ENCODE assay signal across 13 cellular contexts in the genomic region with DNA sequence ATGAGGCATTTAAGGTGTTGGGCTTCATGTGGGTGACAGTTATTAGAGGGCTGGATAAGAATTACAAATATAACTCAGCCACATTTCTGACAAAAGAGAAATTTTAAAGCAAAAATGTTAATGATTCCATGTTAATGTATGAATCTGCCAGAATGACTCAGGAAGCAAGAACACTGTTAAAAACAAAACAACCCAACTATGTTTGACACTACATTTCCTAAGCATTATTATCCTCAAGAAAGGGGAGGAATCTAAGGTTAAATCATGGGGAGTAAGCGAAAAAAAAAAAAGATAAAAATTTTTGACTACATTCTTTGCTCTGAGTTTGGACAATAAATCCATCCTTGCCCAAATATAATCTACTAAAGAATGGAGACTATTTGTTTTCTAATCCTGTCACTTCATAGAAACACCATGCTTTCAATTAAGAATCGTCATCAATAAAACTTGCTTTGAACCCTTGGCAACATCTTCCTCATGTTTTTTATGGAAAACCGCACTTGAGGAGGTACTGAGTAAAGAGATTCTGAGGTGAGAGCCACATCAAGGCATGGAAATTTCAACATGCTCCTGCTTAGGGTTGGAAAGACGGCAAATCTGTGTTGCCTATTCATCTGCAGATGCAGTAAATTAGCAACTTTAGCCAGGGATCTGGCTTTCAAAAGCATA. TPM values are rescaled to one million over a fixed set of nuclear protein-coding genes. Genes with fewer than 3 reads are reported as not detected.
DNase-seq lines count a peak whose midpoint lies in the region; ATAC-seq, FAIRE-seq and TF ChIP-seq lines count a peak whose summit lies in the region.
"Had no signal": no experiment of that assay in that cellular context is flagged by ENCODE, and none has a peak within 500 bp of the region (broad histone marks: within the 10 kb centered on the region; RNA-seq: fewer than 3 reads in every experiment).

No MANE protein-coding gene starts in this region.

- peaks cover 76% of the 10 kb centered on the region for H3K4me1 Mint-ChIP-seq in activated CD4-positive, alpha-beta memory T cell treated with anti-CD3 and anti-CD28 coated beads, Interleukin-2, amount 10 ng/mL, durations not matched to agents 7 days and 5 days

- DNase-seq in HepG2 (ENCODE audit: low spot score): no peak
- no peak for DNase-seq in right lobe of liver
- no peak for DNase-seq in K562 (ENCODE audit: extremely low read depth in 1 of 4, low spot score in 3 of 4)
- no peak for DNase-seq in Kasumi-1 (lab: John Stamatoyannopoulos, UW)
- DNase-seq in ascending aorta (ENCODE audit: low spot score in 2 of 2): no peak
- DNase-seq in NOMO-1 (lab: John Stamatoyannopoulos, UW; ENCODE audit: unreplicated experiment in 2 of 2): no peak
- no peak for DNase-seq in activated CD4-positive, alpha-beta memory T cell treated with anti-CD3 and anti-CD28 coated beads, Interleukin-2, amount 10 ng/mL, durations not matched to agents 7 days and 5 days
- DNase-seq: NCI-H1436; NCI-H526; stimulated activated CD4-positive, alpha-beta T cell treated with anti-CD3 and anti-CD28 coated beads, Interleukin-15, amount 100 ng/mL, for 24 hours had no signal

- BruUV-seq in HepG2 (replicated peaks; lab: Mats Ljungman, UMichigan) (no TSS peak), K562 (replicated peaks; lab: Mats Ljungman, UMichigan) (no TSS peak)

- H3K4me3 ChIP-seq in HepG2 (replicated peaks in 1 of 3; ENCODE audit: insufficient read depth in 1 of 3, low read depth in 2 of 3, low read length in 3 of 3) (peak overlapping the region; percentile 9 to 42 (median 17); a peak in 4 of 6 replicates), right lobe of liver (no peak overlapping the region), K562 (no peak overlapping the region), mesodermal cell (ENCODE audit: extremely low read depth, insufficient read depth, low read length, poor library complexity, severe bottlenecking) (no peak overlapping the region), ascending aorta (no peak overlapping the region)

- H3K9me3 ChIP-seq in HepG2 (ENCODE audit: low read length) (no peaks in the 10 kb centered on the region), right lobe of liver (no peaks in the 10 kb centered on the region), K562 (replicated peaks; ENCODE audit: control insufficient read depth, insufficient read depth, low read depth, low read length) (no peaks in the 10 kb centered on the region), mesodermal cell (ENCODE audit: control insufficient read depth, low read length) (no peaks in the 10 kb centered on the region), ascending aorta (no peaks in the 10 kb centered on the region)

- no peaks in the 10 kb centered on the region for H3K9me1 ChIP-seq in K562 (ENCODE audit: control insufficient read depth, insufficient read depth, low read length)

- H3K9ac ChIP-seq in HepG2 (ENCODE audit: insufficient read depth, low read depth, low read length) (peak overlapping the region; percentile 60), K562 (ENCODE audit: insufficient read depth in 1 of 2, low read depth in 2 of 2, low read length in 2 of 2) (peak overlapping the region in 1 of 2 experiments; percentile 22; a peak in 1 of 4 replicates)

- no peak for ATAC-seq in HepG2
- ATAC-seq in right lobe of liver: no peak
- no peak for ATAC-seq in K562

- H3K79me2 ChIP-seq in HepG2 (ENCODE audit: insufficient read depth, low read length) (peaks cover 93% of the 10 kb centered on the region), K562 (ENCODE audit: control insufficient read depth, insufficient read depth, low read length) (peaks cover 79% of the 10 kb centered on the region)

- CTCF ChIA-PET in HepG2 (lab: Yijun Ruan, JAX; ENCODE audit: low intra/inter-chr PET ratio, low total read pairs): interaction anchor here (0.8 kb wide), 1 partner anchor 9 kb away, joined by 3 read pairs; no protein-coding TSS in a partner anchor
- CTCF ChIA-PET in K562 (lab: Yijun Ruan, JAX; ENCODE audit: low intra/inter-chr PET ratio): interaction anchor here (0.6 kb wide), 1 partner anchor 379 kb away, joined by 5 read pairs; no protein-coding TSS in a partner anchor
- CTCF ChIA-PET in activated CD4-positive, alpha-beta memory T cell treated with anti-CD3 and anti-CD28 coated beads, Interleukin-2, amount 10 ng/mL, durations not matched to agents 7 days and 5 days (lab: Charles Lee): interaction anchor here (0.5 to 4.1 kb wide), 2 partner anchors 9 to 91 kb away, joined by 3 to 33 read pairs; a partner anchor contains a TSS

- no peaks in the 10 kb centered on the region for H3K27me3 Mint-ChIP-seq in activated CD4-positive, alpha-beta memory T cell treated with anti-CD3 and anti-CD28 coated beads, Interleukin-2, amount 10 ng/mL, durations not matched to agents 7 days and 5 days
- H3K27me3 Mint-ChIP-seq: B cell, IgD-negative memory B cell had no signal

- peak overlapping the region; percentile 86 for H3K27ac ChIP-seq in HepG2 (ENCODE audit: extremely low read length, insufficient read depth, low read length)
- peak overlapping the region in 1 of 3 donors; percentile 4 for H3K27ac ChIP-seq in right lobe of liver
- peak overlapping the region; percentile 53; the same call in 1 of the 3 replicates for H3K27ac ChIP-seq in K562 (ENCODE audit: extremely low read depth, low read depth, low read length)
- H3K27ac ChIP-seq in mesodermal cell (ENCODE audit: low read depth, low read length, severe bottlenecking): peak overlapping the region; percentile 54
- H3K27ac ChIP-seq in ascending aorta: no peak overlapping the region

- H3K36me3 ChIP-seq in HepG2 (replicated peaks in 1 of 2; ENCODE audit: control insufficient read depth in 1 of 2, insufficient read depth in 2 of 2, low read length in 2 of 2) (peaks cover 1 to 14% of the 10 kb centered on the region in 2 experiments; a peak in 4 of 5 replicates), right lobe of liver (no peaks in the 10 kb centered on the region), K562 (ENCODE audit: control insufficient read depth, insufficient read depth, low read length) (no peaks in the 10 kb centered on the region), mesodermal cell (ENCODE audit: control insufficient read depth, insufficient read depth, low read length) (peaks cover 31% of the 10 kb centered on the region), ascending aorta (no peaks in the 10 kb centered on the region)

- WGBS in HepG2 (ENCODE audit: low lambda C conversion rate): 96% methylated on average over 4 of the region's 4 CpGs
- 85% methylated on average over 4 of the region's 4 CpGs for WGBS in right lobe of liver (ENCODE audit: insufficient coverage, low coverage, low lambda C conversion rate, missing lambda C conversion rate)
- WGBS in K562 (ENCODE audit: insufficient coverage, low coverage, missing lambda C conversion rate): 64% methylated on average over 4 of the region's 4 CpGs
- whole genome bisulfite sequencing in mesodermal cell (ENCODE audit: insufficient coverage in 2 of 2), 2 experiments: 58 to 60% methylated on average over 2 of the region's 4 CpGs

- H3K27me3 ChIP-seq in HepG2 (ENCODE audit: control insufficient read depth in 1 of 2, insufficient read depth in 2 of 2, low read length in 2 of 2): no peaks in the 10 kb centered on the region
- no peaks in the 10 kb centered on the region for H3K27me3 ChIP-seq in right lobe of liver
- H3K27me3 ChIP-seq in K562 (ENCODE audit: control insufficient read depth in 2 of 2, insufficient read depth in 2 of 2, low read length in 2 of 2): no peaks in the 10 kb centered on the region
- H3K27me3 ChIP-seq in ascending aorta: no peaks in the 10 kb centered on the region

- H3K4me3 Mint-ChIP-seq in activated CD4-positive, alpha-beta memory T cell treated with anti-CD3 and anti-CD28 coated beads, Interleukin-2, amount 10 ng/mL, durations not matched to agents 7 days and 5 days: no peak overlapping the region
- H3K4me3 Mint-ChIP-seq: B cell had no signal

- no peak for FAIRE-seq in HepG2 (lab: Jason Lieb, UNC)
- no peak for FAIRE-seq in K562 (lab: Jason Lieb, UNC)

- TF ChIP-seq EP300 in HepG2 (IDR thresholded peaks at IDR 0.05; ENCODE audit: low read depth in 2 of 2, low read length in 2 of 2) (no peak), HepG2 (CRISPR knock-in tag; IDR thresholded peaks at IDR 0.05; ENCODE audit: borderline replicate concordance) (no peak), K562 (IDR thresholded peaks at IDR 0.05; ENCODE audit: low read length) (no peak)

- intact Hi-C loops in HepG2 (cut with micrococcal nuclease; ENCODE audit: unreplicated experiment): no loop called here
- intact Hi-C loops in right lobe of liver (cut with DNase I): no loop called here
- intact Hi-C loops in K562 (cut with micrococcal nuclease): no loop called here
- intact Hi-C loops in ascending aorta (cut with DNase I): no loop called here

- no peaks in the 10 kb centered on the region for H3K9me3 Mint-ChIP-seq in activated CD4-positive, alpha-beta memory T cell treated with anti-CD3 and anti-CD28 coated beads, Interleukin-2, amount 10 ng/mL, durations not matched to agents 7 days and 5 days
- H3K9me3 Mint-ChIP-seq: IgD-negative memory B cell had no signal

- H4K20me1 ChIP-seq in HepG2 (ENCODE audit: insufficient read depth, low read length) (peaks cover 4% of the 10 kb centered on the region; the same call in 1 of the 2 replicates), K562 (replicated peaks; ENCODE audit: control insufficient read depth, insufficient read depth, low read length) (no peaks in the 10 kb centered on the region)

- POLR2A ChIA-PET in HepG2 (lab: Yijun Ruan, JAX): interaction anchor here (1.0 to 4.0 kb wide), 7 partner anchors 9 to 317 kb away, joined by 3 to 54 read pairs (median 5); a partner anchor contains a TSS
- POLR2A ChIA-PET in K562 (lab: Yijun Ruan, JAX): interaction anchor here (1.2 to 2.4 kb wide), 3 partner anchors 10 to 14 kb away, joined by 4 to 17 read pairs (median 7); a partner anchor contains a TSS
- POLR2A ChIA-PET in activated CD4-positive, alpha-beta memory T cell treated with anti-CD3 and anti-CD28 coated beads, Interleukin-2, amount 10 ng/mL, durations not matched to agents 7 days and 5 days (lab: Charles Lee): interaction anchor here (1.0 to 4.1 kb wide), 3 partner anchors 9 to 19 kb away, joined by 3 to 38 read pairs (median 4); a partner anchor contains a TSS

- H3K4me1 ChIP-seq in HepG2 (ENCODE audit: insufficient read depth, low read length) (peaks cover 92% of the 10 kb centered on the region), right lobe of liver (peaks cover 0 to 10% (median 3%) of the 10 kb centered on the region in 4 donors), K562 (replicated peaks in 1 of 2; ENCODE audit: control insufficient read depth in 2 of 2, insufficient read depth in 2 of 2, low read length in 2 of 2) (peaks cover 22 to 70% of the 10 kb centered on the region in 2 experiments), mesodermal cell (ENCODE audit: control insufficient read depth, insufficient read depth, low read length, poor library complexity, severe bottlenecking) (peaks cover 59% of the 10 kb centered on the region), ascending aorta (peaks cover 3 to 62% of the 10 kb centered on the region in 2 donors)

- in situ Hi-C loops in HepG2 (cut with HindIII; ENCODE audit: extremely low pct_ligation_motif_present, low pct_unique_long_range_greater_than_20kb): no loop called here
- in situ Hi-C loops in K562 (cut with MboI): no loop called here

- TF ChIP-seq CTCF in HepG2 (CRISPR knock-in tag; IDR thresholded peaks at IDR 0.05) (no peak), right lobe of liver (IDR thresholded peaks at IDR 0.05) (no peak), K562 (IDR thresholded peaks at IDR 0.05 in 2 of 3, conservative IDR thresholded peaks at IDR 0.05 in 1 of 3; ENCODE audit: insufficient read depth in 2 of 3, low read depth in 1 of 3, low read length in 3 of 3) (no peak), ascending aorta (IDR thresholded peaks at IDR 0.05) (no peak)

- TF ChIP-seq POLR2A in HepG2 (IDR thresholded peaks at IDR 0.05; ENCODE audit: insufficient read depth in 1 of 2, low read depth in 2 of 2, low read length in 2 of 2) (no peak), right lobe of liver (IDR thresholded peaks at IDR 0.05) (no peak), K562 (conservative IDR thresholded peaks at IDR 0.05) (no peak)

- H3K27ac Mint-ChIP-seq in activated CD4-positive, alpha-beta memory T cell treated with anti-CD3 and anti-CD28 coated beads, Interleukin-2, amount 10 ng/mL, durations not matched to agents 7 days and 5 days: no peak overlapping the region
- H3K27ac Mint-ChIP-seq: B cell had no signal

- TF ChIP-seq RAD21 in HepG2 (CRISPR knock-in tag; IDR thresholded peaks at IDR 0.05): no peak
- TF ChIP-seq RAD21 in K562 (CRISPR knock-in tag; conservative IDR thresholded peaks at IDR 0.05 in 1 of 2, IDR thresholded peaks at IDR 0.05 in 1 of 2): no peak

- no peak overlapping the region for H2AFZ ChIP-seq in HepG2 (ENCODE audit: low read length)
- H2AFZ ChIP-seq in K562 (ENCODE audit: low read depth, low read length): peak overlapping the region; percentile 72; the same call in 1 of the 2 replicates

- peak overlapping the region; percentile 77 for H3K4me2 ChIP-seq in HepG2 (ENCODE audit: low read depth, low read length)
- H3K4me2 ChIP-seq in K562 (ENCODE audit: insufficient read depth, low read length): peak overlapping the region; percentile 51; the same call in 1 of the 2 replicates

- peaks cover 47% of the 10 kb centered on the region for H3K36me3 Mint-ChIP-seq in activated CD4-positive, alpha-beta memory T cell treated with anti-CD3 and anti-CD28 coated beads, Interleukin-2, amount 10 ng/mL, durations not matched to agents 7 days and 5 days (ENCODE audit: low read depth)

RNA-seq across cellular contexts. Expression of a gene that starts 9.8 kb away (rescaled TPM):
- total RNA-seq in HepG2 (2016; rRNA removed; fragmentation: Illumina TruSeq; extraction: Trizol) (2.3 and 2.9 TPM in 2 replicates), right lobe of liver (1 to 10 TPM in 5 of 6 experiments, under 1 TPM in 1; 0.92 to 2.3 (median 1.9) TPM), K562 (2014; rRNA removed) (5.1 and 5.2 TPM in 2 replicates), K562 (2014; rRNA removed; fragmentation: Illumina TruSeq; extraction: Trizol) (4.6 and 5.5 TPM in 2 replicates), K562 (2015; rRNA removed; fragmentation: Illumina TruSeq; extraction: Trizol) (5.7 and 6.0 TPM in 2 replicates), K562 (2021) (6.2 and 6.6 TPM in 2 replicates), ascending aorta (13.2 TPM)
- total RNA-seq in HepG2 (2016; cell fraction: cytosol; rRNA removed; fragmentation: Illumina TruSeq; extraction: Trizol; ENCODE audit: low read depth): 1.6 and 1.8 TPM in 2 replicates
- total RNA-seq in HepG2 (2016; cell fraction: insoluble cytoplasmic fraction; rRNA removed; fragmentation: Illumina TruSeq; extraction: Trizol): 2.0 and 2.5 TPM in 2 replicates
- total RNA-seq in HepG2 (2016; cell fraction: membrane; rRNA removed; fragmentation: Illumina TruSeq; extraction: Trizol): 1.9 and 2.0 TPM in 2 replicates
- 5.7 and 6.2 TPM in 2 replicates for total RNA-seq in HepG2 (2016; cell fraction: nucleus; rRNA removed; fragmentation: Illumina TruSeq; extraction: Trizol)
- polyA plus RNA-seq in HepG2 (2011; rRNA removed) (22.2 and 25.9 TPM in 2 replicates), K562 (2011; rRNA removed) (4.0 and 4.2 TPM in 2 replicates), K562 (2014; fragmentation: Illumina TruSeq; extraction: Trizol) (5.9 and 6.8 TPM in 2 replicates), K562 (2014; fragmentation: Nextera tagmentation; extraction: Ambion mirVana) (1 to 10 TPM in 1 of 2 experiments, under 1 TPM in 1; 0.79 to 1.5 TPM), K562 (2014; rRNA removed) (3.2 and 4.8 TPM in 2 replicates)
- 21.7 and 21.8 TPM in 2 replicates for polyA plus RNA-seq in HepG2 (2011; cell fraction: cytosol; rRNA removed)
- polyA plus RNA-seq in HepG2 (2011; cell fraction: nucleus; rRNA removed): 16.4 and 23.7 TPM in 2 replicates
- 9.1 and 11.7 TPM in 2 replicates for polyA plus RNA-seq in HepG2 (2012)
- polyA plus RNA-seq in HepG2 (2016; cell fraction: cytosol; fragmentation: Illumina TruSeq; extraction: Trizol; ENCODE audit: low read depth): 0.03 and 0.08 TPM in 2 replicates
- polyA plus RNA-seq in HepG2 (2016; cell fraction: insoluble cytoplasmic fraction; fragmentation: Illumina TruSeq; extraction: Trizol; ENCODE audit: low read depth): 3.0 and 3.2 TPM in 2 replicates
- 0.23 TPM in 2 replicates for polyA plus RNA-seq in HepG2 (2016; cell fraction: membrane; fragmentation: Illumina TruSeq; extraction: Trizol; ENCODE audit: low read depth)
- 2.7 and 3.2 TPM in 2 replicates for polyA plus RNA-seq in HepG2 (2016; cell fraction: nucleus; fragmentation: Illumina TruSeq; extraction: Trizol; ENCODE audit: insufficient read depth, low read depth)
- polyA minus RNA-seq in HepG2 (2011; rRNA and poly(A)+ RNA removed; ENCODE audit: low replicate concordance): 2.5 and 40.0 TPM in 2 replicates
- 21.3 and 22.0 TPM in 2 replicates for polyA minus RNA-seq in HepG2 (2011; cell fraction: cytosol; rRNA and poly(A)+ RNA removed)
- polyA minus RNA-seq in HepG2 (2011; cell fraction: nucleus; rRNA and poly(A)+ RNA removed): 70.5 and 75.7 TPM in 2 replicates
- total RNA-seq in K562 (2011; cell fraction: chromatin; rRNA removed; ENCODE audit: low replicate concordance): 8.1 and 14.3 TPM in 2 replicates
- 4.3 and 5.0 TPM in 2 replicates for total RNA-seq in K562 (2011; cell fraction: nucleolus; rRNA removed)
- 6.5 and 8.2 TPM in 2 replicates for total RNA-seq in K562 (2011; cell fraction: nucleoplasm; rRNA removed)
- 3.8 and 5.5 TPM in 2 replicates for polyA plus RNA-seq in K562 (2011; cell fraction: cytosol; rRNA removed)
- 3.6 and 6.4 TPM in 2 replicates for polyA plus RNA-seq in K562 (2011; cell fraction: nucleus; rRNA removed)
- 4.9 and 7.6 TPM in 2 replicates for polyA plus RNA-seq in K562 (2012)
- polyA minus RNA-seq in K562 (2011; rRNA and poly(A)+ RNA removed): 9.7 and 12.0 TPM in 2 replicates
- 3.5 and 4.2 TPM in 2 replicates for polyA minus RNA-seq in K562 (2011; cell fraction: cytosol; rRNA and poly(A)+ RNA removed)
- 9.8 and 10.5 TPM in 2 replicates for polyA minus RNA-seq in K562 (2011; cell fraction: nucleus; rRNA and poly(A)+ RNA removed)
- polyA plus RNA-seq in mesodermal cell (2013, experiment 1 of 2): 28.1 TPM
- 22.3 TPM for polyA plus RNA-seq in mesodermal cell (2013, experiment 2 of 2)
- 10 to 100 TPM; 19.2 to 19.3 TPM for total RNA-seq in activated CD4-positive, alpha-beta memory T cell treated with anti-CD3 and anti-CD28 coated beads, Interleukin-2, amount 10 ng/mL, durations not matched to agents 7 days and 5 days

RNA-seq across cellular contexts. Expression of a gene that starts 56.5 kb away (rescaled TPM):
- total RNA-seq in HepG2 (2016; rRNA removed; fragmentation: Illumina TruSeq; extraction: Trizol): 19.7 and 23.5 TPM in 2 replicates
- 1.8 and 2.4 TPM in 2 replicates for total RNA-seq in HepG2 (2016; cell fraction: cytosol; rRNA removed; fragmentation: Illumina TruSeq; extraction: Trizol; ENCODE audit: low read depth)
- 19.1 and 24.0 TPM in 2 replicates for total RNA-seq in HepG2 (2016; cell fraction: insoluble cytoplasmic fraction; rRNA removed; fragmentation: Illumina TruSeq; extraction: Trizol)
- total RNA-seq in HepG2 (2016; cell fraction: membrane; rRNA removed; fragmentation: Illumina TruSeq; extraction: Trizol): 4.7 and 4.9 TPM in 2 replicates
- total RNA-seq in HepG2 (2016; cell fraction: nucleus; rRNA removed; fragmentation: Illumina TruSeq; extraction: Trizol): 39.8 and 47.6 TPM in 2 replicates
- polyA plus RNA-seq in HepG2 (2011; rRNA removed): 21.6 and 25.7 TPM in 2 replicates
- 3.6 and 6.5 TPM in 2 replicates for polyA plus RNA-seq in HepG2 (2011; cell fraction: cytosol; rRNA removed)
- 33.4 and 54.2 TPM in 2 replicates for polyA plus RNA-seq in HepG2 (2011; cell fraction: nucleus; rRNA removed)
- 33.3 and 38.3 TPM in 2 replicates for polyA plus RNA-seq in HepG2 (2012)
- polyA plus RNA-seq in HepG2 (2016; cell fraction: cytosol; fragmentation: Illumina TruSeq; extraction: Trizol; ENCODE audit: low read depth): 0.97 and 1.00 TPM in 2 replicates
- 29.2 and 34.9 TPM in 2 replicates for polyA plus RNA-seq in HepG2 (2016; cell fraction: insoluble cytoplasmic fraction; fragmentation: Illumina TruSeq; extraction: Trizol; ENCODE audit: low read depth)
- polyA plus RNA-seq in HepG2 (2016; cell fraction: membrane; fragmentation: Illumina TruSeq; extraction: Trizol; ENCODE audit: low read depth): 2.5 and 3.9 TPM in 2 replicates
- 90.4 and 109 TPM in 2 replicates for polyA plus RNA-seq in HepG2 (2016; cell fraction: nucleus; fragmentation: Illumina TruSeq; extraction: Trizol; ENCODE audit: insufficient read depth, low read depth)
- polyA minus RNA-seq in HepG2 (2011; rRNA and poly(A)+ RNA removed; ENCODE audit: low replicate concordance): 5.4 and 6.3 TPM in 2 replicates
- polyA minus RNA-seq in HepG2 (2011; cell fraction: cytosol; rRNA and poly(A)+ RNA removed): 9.4 and 9.6 TPM in 2 replicates
- 91.0 and 94.6 TPM in 2 replicates for polyA minus RNA-seq in HepG2 (2011; cell fraction: nucleus; rRNA and poly(A)+ RNA removed)
- 10 to 100 TPM in 3 of 6 experiments, 1 to 10 TPM in 3; 8.2 to 12.0 (median 9.6) TPM for total RNA-seq in right lobe of liver
- total RNA-seq in K562 (2011; cell fraction: chromatin; rRNA removed; ENCODE audit: low replicate concordance): 16.2 and 95.5 TPM in 2 replicates
- 7.0 and 10.5 TPM in 2 replicates for total RNA-seq in K562 (2011; cell fraction: nucleolus; rRNA removed)
- 32.7 and 61.0 TPM in 2 replicates for total RNA-seq in K562 (2011; cell fraction: nucleoplasm; rRNA removed)
- 10.3 and 12.5 TPM in 2 replicates for total RNA-seq in K562 (2014; rRNA removed)
- 24.5 and 36.9 TPM in 2 replicates for total RNA-seq in K562 (2014; rRNA removed; fragmentation: Illumina TruSeq; extraction: Trizol)
- 23.7 and 25.7 TPM in 2 replicates for total RNA-seq in K562 (2015; rRNA removed; fragmentation: Illumina TruSeq; extraction: Trizol)
- total RNA-seq in K562 (2021): 16.2 and 16.5 TPM in 2 replicates
- 17.5 and 21.8 TPM in 2 replicates for polyA plus RNA-seq in K562 (2011; rRNA removed)
- polyA plus RNA-seq in K562 (2011; cell fraction: cytosol; rRNA removed): 1.9 and 5.6 TPM in 2 replicates
- 14.6 and 22.5 TPM in 2 replicates for polyA plus RNA-seq in K562 (2011; cell fraction: nucleus; rRNA removed)
- polyA plus RNA-seq in K562 (2012): 19.3 and 21.7 TPM in 2 replicates
- 44.0 and 51.3 TPM in 2 replicates for polyA plus RNA-seq in K562 (2014; fragmentation: Illumina TruSeq; extraction: Trizol)
- 10 to 100 TPM; 23.7 to 24.7 TPM for polyA plus RNA-seq in K562 (2014; fragmentation: Nextera tagmentation; extraction: Ambion mirVana)
- 37.2 and 45.7 TPM in 2 replicates for polyA plus RNA-seq in K562 (2014; rRNA removed)
- polyA minus RNA-seq in K562 (2011; rRNA and poly(A)+ RNA removed): 19.2 and 20.1 TPM in 2 replicates
- polyA minus RNA-seq in K562 (2011; cell fraction: cytosol; rRNA and poly(A)+ RNA removed): 4.2 and 4.4 TPM in 2 replicates
- polyA minus RNA-seq in K562 (2011; cell fraction: nucleus; rRNA and poly(A)+ RNA removed): 26.7 and 39.9 TPM in 2 replicates
- 33.1 TPM for polyA plus RNA-seq in mesodermal cell (2013, experiment 1 of 2)
- 35.5 TPM for polyA plus RNA-seq in mesodermal cell (2013, experiment 2 of 2)
- 9.5 TPM for total RNA-seq in ascending aorta
- 10 to 100 TPM; 31.5 to 32.9 TPM for total RNA-seq in activated CD4-positive, alpha-beta memory T cell treated with anti-CD3 and anti-CD28 coated beads, Interleukin-2, amount 10 ng/mL, durations not matched to agents 7 days and 5 days

RNA-seq across cellular contexts. Expression of a gene that starts 56.6 kb away (rescaled TPM):
- total RNA-seq in HepG2 (2016; rRNA removed; fragmentation: Illumina TruSeq; extraction: Trizol) (4.5 and 8.6 TPM in 2 replicates), right lobe of liver (1 to 10 TPM in 5 of 6 experiments, under 1 TPM in 1; 0.86 to 2.7 (median 1.6) TPM), K562 (2014; rRNA removed) (4.3 and 4.5 TPM in 2 replicates), K562 (2014; rRNA removed; fragmentation: Illumina TruSeq; extraction: Trizol) (10.4 and 11.5 TPM in 2 replicates), K562 (2015; rRNA removed; fragmentation: Illumina TruSeq; extraction: Trizol) (6.9 and 8.5 TPM in 2 replicates), K562 (2021) (7.7 and 8.0 TPM in 2 replicates), ascending aorta (16.6 TPM)
- total RNA-seq in HepG2 (2016; cell fraction: cytosol; rRNA removed; fragmentation: Illumina TruSeq; extraction: Trizol; ENCODE audit: low read depth): 0.30 and 0.71 TPM in 2 replicates
- 4.8 and 8.5 TPM in 2 replicates for total RNA-seq in HepG2 (2016; cell fraction: insoluble cytoplasmic fraction; rRNA removed; fragmentation: Illumina TruSeq; extraction: Trizol)
- total RNA-seq in HepG2 (2016; cell fraction: membrane; rRNA removed; fragmentation: Illumina TruSeq; extraction: Trizol): 2.2 and 2.8 TPM in 2 replicates
- total RNA-seq in HepG2 (2016; cell fraction: nucleus; rRNA removed; fragmentation: Illumina TruSeq; extraction: Trizol): 5.2 and 5.4 TPM in 2 replicates
- polyA plus RNA-seq in HepG2 (2011; rRNA removed) (2.6 and 3.2 TPM in 2 replicates), K562 (2011; rRNA removed) (10.5 and 14.8 TPM in 2 replicates), K562 (2014; fragmentation: Illumina TruSeq; extraction: Trizol) (10.5 and 11.8 TPM in 2 replicates), K562 (2014; fragmentation: Nextera tagmentation; extraction: Ambion mirVana) (1 to 10 TPM; 4.8 to 6.8 TPM), K562 (2014; rRNA removed) (10.0 and 11.0 TPM in 2 replicates)
- polyA plus RNA-seq in HepG2 (2011; cell fraction: cytosol; rRNA removed): 1.1 and 2.2 TPM in 2 replicates
- 2.2 and 3.2 TPM in 2 replicates for polyA plus RNA-seq in HepG2 (2011; cell fraction: nucleus; rRNA removed)
- polyA plus RNA-seq in HepG2 (2012): 4.1 and 5.4 TPM in 2 replicates
- 0.29 and 0.32 TPM in 2 replicates for polyA plus RNA-seq in HepG2 (2016; cell fraction: cytosol; fragmentation: Illumina TruSeq; extraction: Trizol; ENCODE audit: low read depth)
- 8.2 TPM in 2 replicates for polyA plus RNA-seq in HepG2 (2016; cell fraction: insoluble cytoplasmic fraction; fragmentation: Illumina TruSeq; extraction: Trizol; ENCODE audit: low read depth)
- 1.4 and 1.8 TPM in 2 replicates for polyA plus RNA-seq in HepG2 (2016; cell fraction: membrane; fragmentation: Illumina TruSeq; extraction: Trizol; ENCODE audit: low read depth)
- polyA plus RNA-seq in HepG2 (2016; cell fraction: nucleus; fragmentation: Illumina TruSeq; extraction: Trizol; ENCODE audit: insufficient read depth, low read depth): 9.1 and 11.5 TPM in 2 replicates
- polyA minus RNA-seq in HepG2 (2011; rRNA and poly(A)+ RNA removed; ENCODE audit: low replicate concordance): 0.62 and 0.96 TPM in 2 replicates
- polyA minus RNA-seq in HepG2 (2011; cell fraction: cytosol; rRNA and poly(A)+ RNA removed): 2.6 and 2.8 TPM in 2 replicates
- 5.4 and 6.5 TPM in 2 replicates for polyA minus RNA-seq in HepG2 (2011; cell fraction: nucleus; rRNA and poly(A)+ RNA removed)
- 5.3 and 22.1 TPM in 2 replicates for total RNA-seq in K562 (2011; cell fraction: chromatin; rRNA removed; ENCODE audit: low replicate concordance)
- total RNA-seq in K562 (2011; cell fraction: nucleolus; rRNA removed): 3.8 and 4.7 TPM in 2 replicates
- 9.4 and 9.8 TPM in 2 replicates for total RNA-seq in K562 (2011; cell fraction: nucleoplasm; rRNA removed)
- 1.3 and 4.6 TPM in 2 replicates for polyA plus RNA-seq in K562 (2011; cell fraction: cytosol; rRNA removed)
- polyA plus RNA-seq in K562 (2011; cell fraction: nucleus; rRNA removed): 6.8 and 9.3 TPM in 2 replicates
- 8.1 and 9.0 TPM in 2 replicates for polyA plus RNA-seq in K562 (2012)
- polyA minus RNA-seq in K562 (2011; rRNA and poly(A)+ RNA removed): 9.9 and 14.1 TPM in 2 replicates
- 2.6 and 3.9 TPM in 2 replicates for polyA minus RNA-seq in K562 (2011; cell fraction: cytosol; rRNA and poly(A)+ RNA removed)
- 4.4 and 11.4 TPM in 2 replicates for polyA minus RNA-seq in K562 (2011; cell fraction: nucleus; rRNA and poly(A)+ RNA removed)
- 7.6 TPM for polyA plus RNA-seq in mesodermal cell (2013, experiment 1 of 2)
- polyA plus RNA-seq in mesodermal cell (2013, experiment 2 of 2): 9.4 TPM
- total RNA-seq in activated CD4-positive, alpha-beta memory T cell treated with anti-CD3 and anti-CD28 coated beads, Interleukin-2, amount 10 ng/mL, durations not matched to agents 7 days and 5 days: 10 to 100 TPM; 11.9 to 12.0 TPM

Comparison
In these comparisons a context has a peak if more than half of its experiments do, and no peak if none do; other contexts are left out.
1. H3K4me3 ChIP-seq: peak in HepG2 (3 of 3); none in right lobe of liver (0 of 3), K562 (single experiment), mesodermal cell (single experiment) and ascending aorta (0 of 2).
2. H3K27ac ChIP-seq: peak in HepG2 (single experiment), K562 (single experiment) and mesodermal cell (single experiment); none in ascending aorta (0 of 2).